Comparison of ENCODE assay signal across 8 cellular contexts in genomic region chr14:66359500-66359899, GRCh38.
A peak's percentile ranks its signal among the peaks of the same experiment; 100 is the strongest.
DNase-seq lines count a peak whose midpoint lies in the region; ATAC-seq, FAIRE-seq and TF ChIP-seq lines count a peak whose summit lies in the region.

No MANE protein-coding gene starts in this region.

- DNase-seq in DMS 273 (lab: John Stamatoyannopoulos, UW; ENCODE audit: unreplicated experiment) (peak; percentile 78), H4 (ENCODE audit: low spot score) (peak; percentile 31), NCI-H345 (lab: John Stamatoyannopoulos, UW) (peak; percentile 58), astrocyte of the spinal cord (ENCODE audit: low read depth, low spot score) (peak; percentile 54), kidney (no peak), upper lobe of left lung (no peak), occipital lobe (lab: John Stamatoyannopoulos, UW) (no peak)

- no peaks in the 10 kb centered on the region for H3K27me3 ChIP-seq in upper lobe of left lung

- H3K27ac ChIP-seq in kidney (ENCODE audit: low read depth in 2 of 2, low read length in 2 of 2): no peak overlapping the region
- no peak overlapping the region for H3K27ac ChIP-seq in upper lobe of left lung

- H3K4me3 ChIP-seq in astrocyte of the spinal cord (ENCODE audit: low read depth, low read length): no peak overlapping the region
- H3K4me3 ChIP-seq in kidney (ENCODE audit: low read length in 2 of 2): no peak overlapping the region
- H3K4me3 ChIP-seq in upper lobe of left lung: no peak overlapping the region

- no peak overlapping the region for H3K9ac ChIP-seq in kidney (ENCODE audit: low read length in 2 of 2)

- in situ Hi-C loops in astrocyte of the spinal cord (cut with HindIII; ENCODE audit: low sequenced_read_pairs): no loop called here

- no peaks in the 10 kb centered on the region for H3K9me3 ChIP-seq in kidney (ENCODE audit: control insufficient read depth in 1 of 2, low read length in 2 of 2)
- H3K9me3 ChIP-seq in upper lobe of left lung: no peaks in the 10 kb centered on the region

- peak; percentile 41 for TF ChIP-seq CTCF in astrocyte of the spinal cord (IDR thresholded peaks at IDR 0.05; ENCODE audit: low read depth, low read length)
- TF ChIP-seq CTCF in kidney (IDR thresholded peaks at IDR 0.05; ENCODE audit: borderline replicate concordance, extremely low read depth, insufficient read depth): peak; percentile 60
- TF ChIP-seq CTCF in upper lobe of left lung (IDR thresholded peaks at IDR 0.05): peak; percentile 24 to 59 (median 43)

- intact Hi-C loops in kidney (cut with DNase I): no loop called here

- peak in 1 of 2 donors; percentile 42 for ATAC-seq in upper lobe of left lung (ENCODE audit: low FRiP score in 2 of 2)
- no peak for ATAC-seq in HG03432 (IDR thresholded peaks at IDR 0.05; ENCODE audit: unreplicated experiment)

- 0% methylated on average over 3 of the region's 3 CpGs for WGBS in upper lobe of left lung, 2 donors

- H3K4me1 ChIP-seq in kidney (ENCODE audit: control insufficient read depth in 1 of 2, insufficient read depth in 1 of 2, low read depth in 1 of 2, low read length in 2 of 2) (peaks cover 0 to 2% of the 10 kb centered on the region in 2 donors), upper lobe of left lung (no peaks in the 10 kb centered on the region)

- no peak for TF ChIP-seq POLR2A in upper lobe of left lung (IDR thresholded peaks at IDR 0.05)

- H3K36me3 ChIP-seq in kidney (ENCODE audit: control insufficient read depth in 1 of 2, insufficient read depth in 2 of 2, low read length in 2 of 2) (no peaks in the 10 kb centered on the region), upper lobe of left lung (no peaks in the 10 kb centered on the region)

- no peak for TF ChIP-seq EP300 in upper lobe of left lung (IDR thresholded peaks at IDR 0.05)

- peak; percentile 46 for FAIRE-seq in kidney (lab: Jason Lieb, UNC)

Comparison
In these comparisons a context has a peak if more than half of its experiments do, and no peak if none do; other contexts are left out.
1. DNase-seq: peak in DMS 273 (single experiment), H4 (single experiment), NCI-H345 (single experiment) and astrocyte of the spinal cord (single experiment); none in kidney (single experiment), upper lobe of left lung (0 of 2) and occipital lobe (single experiment).
2. Peak in every context shown above with its lines, with median percentiles within 50 percentile points of each other: CTCF ChIP-seq.